19 cellular contexts compared by ENCODE assay signal in the genomic region with DNA sequence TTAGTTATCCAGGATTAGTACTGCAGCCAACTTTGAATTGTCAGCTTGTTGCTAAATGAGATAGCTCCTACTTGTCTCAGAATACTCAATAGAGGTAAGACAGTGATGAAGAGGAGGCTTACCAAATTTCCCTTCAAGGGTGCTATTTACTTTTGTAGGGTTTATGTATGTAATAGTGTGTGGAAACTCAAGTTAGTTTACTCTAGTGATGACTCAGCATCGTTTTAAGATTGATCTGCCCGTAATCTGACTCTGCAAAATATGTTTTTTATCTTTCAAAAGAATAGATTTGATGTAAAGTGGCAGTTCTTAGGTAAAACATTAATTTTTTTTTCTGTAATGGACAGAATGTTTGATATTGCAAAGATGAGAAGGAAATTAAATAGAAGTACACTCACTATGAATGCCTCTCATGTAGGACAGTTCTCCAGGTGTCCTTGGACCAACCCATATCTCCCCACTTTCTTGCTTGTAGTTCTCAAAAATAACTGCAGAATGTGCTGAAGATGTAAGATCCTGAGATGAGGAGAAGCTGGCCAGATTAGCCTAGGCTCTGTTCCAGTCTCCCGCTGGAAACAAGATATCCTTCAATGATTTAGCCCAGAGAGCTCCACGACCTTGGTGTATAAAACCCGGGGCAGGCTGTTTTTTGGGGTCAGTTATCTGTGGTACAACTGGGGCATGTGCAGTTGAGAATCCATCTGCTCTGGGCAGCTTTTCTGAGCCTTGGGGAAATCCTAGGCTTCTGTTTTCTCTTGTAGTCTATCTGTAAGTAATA. TPM values are rescaled to one million over a fixed set of nuclear protein-coding genes. Genes with fewer than 3 reads are reported as not detected.
A peak's percentile ranks its signal among the peaks of the same experiment; 100 is the strongest.
DNase-seq lines count a peak whose midpoint lies in the region; ATAC-seq and TF ChIP-seq lines count a peak whose summit lies in the region.
"Had no signal": no experiment of that assay in that cellular context is flagged by ENCODE, and none has a peak within 500 bp of the region (broad histone marks: within the 10 kb centered on the region; RNA-seq: fewer than 3 reads in every experiment).

No MANE protein-coding gene starts in this region.

- dilution Hi-C loops in IMR-90 (cut with HindIII; ENCODE audit: low sequenced_read_pairs, unreplicated experiment), result no loop called here

- peak overlapping the region; percentile 33; the same call in 1 of the 2 replicates for H3K18ac ChIP-seq in IMR-90 (ENCODE audit: low read depth, low read length)
- H3K18ac ChIP-seq in neuronal stem cell (ENCODE audit: low read length), result no peak overlapping the region

- H3K36me3 ChIP-seq in IMR-90 (ENCODE audit: control insufficient read depth, insufficient read depth, low read length), result no peaks in the 10 kb centered on the region
- H3K36me3 ChIP-seq in neuronal stem cell (replicated peaks in 1 of 2; ENCODE audit: control insufficient read depth in 2 of 2, insufficient read depth in 2 of 2, low read length in 2 of 2), result no peaks in the 10 kb centered on the region

- in situ Hi-C loops in G401 (cut with HindIII; ENCODE audit: low sequenced_read_pairs), result no loop called here
- in situ Hi-C loops in IMR-90 (cut with MboI; ENCODE audit: low sequenced_read_pairs), result no loop called here

- no peaks in the 10 kb centered on the region for H3K79me1 ChIP-seq in IMR-90 (ENCODE audit: low read depth in 1 of 2, low read length in 2 of 2)
- no peaks in the 10 kb centered on the region for H3K79me1 ChIP-seq in neuronal stem cell (ENCODE audit: low read depth, low read length)

- peak overlapping the region in 1 of 2 experiments; percentile 61; a peak in 1 of 4 replicates for H4K8ac ChIP-seq in IMR-90 (ENCODE audit: low read depth in 2 of 2, low read length in 2 of 2)
- no peak overlapping the region for H4K8ac ChIP-seq in neuronal stem cell (ENCODE audit: low read depth, low read length)

- no peak for TF ChIP-seq RAD21 in IMR-90 (IDR thresholded peaks at IDR 0.05; ENCODE audit: low read length)

- no peak overlapping the region for H2BK15ac ChIP-seq in IMR-90 (ENCODE audit: low read depth, low read length)
- H2BK15ac ChIP-seq in neuronal stem cell (ENCODE audit: low read length), result no peak overlapping the region

- intact Hi-C loops in IMR-90 (cut with micrococcal nuclease), result no loop called here

- H3K4ac ChIP-seq in IMR-90 (ENCODE audit: low read depth, low read length) (no peak overlapping the region), neuronal stem cell (ENCODE audit: low read length) (no peak overlapping the region)

- no peak overlapping the region for H3K4me2 ChIP-seq in IMR-90 (ENCODE audit: low read depth, low read length)
- no peak overlapping the region for H3K4me2 ChIP-seq in neuronal stem cell (ENCODE audit: insufficient read depth, low read length, poor library complexity, severe bottlenecking)

- no peak overlapping the region for H4K5ac ChIP-seq in IMR-90 (ENCODE audit: low read depth, low read length)

- no peak overlapping the region for H2BK5ac ChIP-seq in IMR-90 (ENCODE audit: low read depth, low read length, poor library complexity, severe bottlenecking)
- H2BK5ac ChIP-seq in neuronal stem cell (ENCODE audit: low read length), result no peak overlapping the region

- TF ChIP-seq POLR2A in IMR-90 (IDR thresholded peaks at IDR 0.05; ENCODE audit: low read depth, low read length), result no peak

- H2AFZ ChIP-seq in IMR-90 (replicated peaks; ENCODE audit: low read length, poor library complexity) (no peak overlapping the region), neuronal stem cell (ENCODE audit: low read length) (peak overlapping the region; percentile 2)

- H4K91ac ChIP-seq in IMR-90 (ENCODE audit: insufficient read depth, low read depth, low read length) (no peak overlapping the region), neuronal stem cell (ENCODE audit: low read depth, low read length, poor library complexity) (no peak overlapping the region)

- no peak overlapping the region for H2AK9ac ChIP-seq in IMR-90 (replicated peaks; ENCODE audit: low read depth, low read length, poor library complexity)

- no peak overlapping the region for H2BK12ac ChIP-seq in neuronal stem cell (ENCODE audit: low read length)

- H3K56ac ChIP-seq in IMR-90 (ENCODE audit: extremely low read depth, insufficient read depth, low read length), result no peak overlapping the region

- POLR2A ChIA-PET in IMR-90 (lab: Charles Lee; ENCODE audit: unreplicated experiment), result no interaction called here

- H3K4me3 ChIP-seq in IMR-90 (ENCODE audit: insufficient read depth, low read depth, low read length) (no peak overlapping the region), choroid plexus epithelial cell (ENCODE audit: low read depth, low read length) (no peak overlapping the region), neuronal stem cell (ENCODE audit: low read length in 2 of 2) (no peak overlapping the region)
- H3K4me3 ChIP-seq: SK-N-MC had no signal

- no peak overlapping the region for H3K27ac ChIP-seq in IMR-90 (ENCODE audit: insufficient read depth, low read length)
- no peak overlapping the region for H3K27ac ChIP-seq in neuronal stem cell (replicated peaks; ENCODE audit: low read length)
- H3K27ac ChIP-seq: SK-N-MC had no signal

- 100% methylated on average over 2 of the region's 5 CpGs; no CpG with 5 or more reads in 1 of the 2 experiments for WGBS in IMR-90 (ENCODE audit: extremely low coverage in 2 of 2, insufficient read length in 1 of 2), 2 experiments
- no CpG with 5 or more reads among the region's 5 CpGs for WGBS in neuronal stem cell (ENCODE audit: extremely low coverage in 2 of 2, insufficient read length in 2 of 2, insufficient replicate concordance in 1 of 2), 2 donors

- ATAC-seq in IMR-90 (ENCODE audit: low read depth), result no peak
- ATAC-seq in HG03097 (IDR thresholded peaks at IDR 0.05; ENCODE audit: low FRiP score, unreplicated experiment), result no peak
- ATAC-seq: Panc1 had no signal

- CTCF ChIA-PET in IMR-90 (lab: Yijun Ruan, JAX), result interaction anchor here (0.6 kb wide), 1 partner anchor 16 kb away, joined by 3 read pairs; no protein-coding TSS in a partner anchor

- H3K4me1 ChIP-seq in IMR-90 (ENCODE audit: control insufficient read depth, insufficient read depth, low read length) (peaks cover 3% of the 10 kb centered on the region), neuronal stem cell (ENCODE audit: control insufficient read depth in 2 of 2, insufficient read depth in 1 of 2, low read depth in 1 of 2, low read length in 2 of 2) (no peaks in the 10 kb centered on the region)
- H3K4me1 ChIP-seq: Caco-2 had no signal

- peaks cover 3% of the 10 kb centered on the region; the same call in 1 of the 2 replicates for H3K9me1 ChIP-seq in IMR-90 (ENCODE audit: insufficient read depth, low read length)

- no peak overlapping the region for H2BK20ac ChIP-seq in IMR-90 (ENCODE audit: low read depth, low read length)

- BruUV-seq in IMR-90 (replicated peaks; lab: Mats Ljungman, UMichigan), result no TSS peak

- H3K9ac ChIP-seq in IMR-90 (ENCODE audit: low read depth, low read length) (no peak overlapping the region), neuronal stem cell (ENCODE audit: low read depth, low read length, poor library complexity) (no peak overlapping the region)

- H3K14ac ChIP-seq in IMR-90 (replicated peaks; ENCODE audit: low read depth, low read length), result no peak overlapping the region
- H3K14ac ChIP-seq in neuronal stem cell (ENCODE audit: low read length), result no peak overlapping the region

- DNase-seq in G401 (ENCODE audit: low spot score) (peak; percentile 27), IMR-90 (no peak), choroid plexus epithelial cell (ENCODE audit: low read depth) (peak; percentile 9), neuronal stem cell (ENCODE audit: low spot score) (no peak), GM19240 (ENCODE audit: insufficient read length, low spot score) (no peak)
- no peak for DNase-seq in activated CD4-positive, alpha-beta T cell treated with anti-CD3 and anti-CD28 coated beads, Interleukin-2, amount 50 U/mL, for 4 hours
- DNase-seq: Caco-2; CD4-positive, CD25-positive, alpha-beta regulatory T cell; DMS153; HFFc6; NCI-H187 treated with DMSO at 0.1 percent for 48 hours; NCI-H2171; NCI-H748 treated with DMSO at 0.1 percent for 48 hours had no signal

- H2BK120ac ChIP-seq in IMR-90 (ENCODE audit: low read depth, low read length) (no peak overlapping the region), neuronal stem cell (ENCODE audit: low read depth, low read length) (no peak overlapping the region)

- H3K23ac ChIP-seq in IMR-90 (ENCODE audit: low read depth, low read length), result no peak overlapping the region
- no peak overlapping the region for H3K23ac ChIP-seq in neuronal stem cell (ENCODE audit: low read depth, low read length, poor library complexity)

- H3K27me3 ChIP-seq in IMR-90 (ENCODE audit: control insufficient read depth, insufficient read depth, low read length) (no peaks in the 10 kb centered on the region), neuronal stem cell (ENCODE audit: control insufficient read depth in 3 of 3, insufficient read depth in 3 of 3, low read depth in 1 of 3, low read length in 3 of 3) (no peaks in the 10 kb centered on the region)

- H4K20me1 ChIP-seq in IMR-90 (ENCODE audit: insufficient read depth, low read length), result no peaks in the 10 kb centered on the region

- no peak for TF ChIP-seq CTCF in IMR-90 (conservative IDR thresholded peaks at IDR 0.05; ENCODE audit: low read depth, low read length)
- no peak for TF ChIP-seq CTCF in choroid plexus epithelial cell (conservative IDR thresholded peaks at IDR 0.05; ENCODE audit: low read depth, low read length)

- H2AK5ac ChIP-seq in IMR-90 (ENCODE audit: low read depth, low read length) (no peak overlapping the region), neuronal stem cell (ENCODE audit: low read depth, low read length) (no peak overlapping the region)

- H3K9me3 ChIP-seq in IMR-90 (ENCODE audit: control insufficient read depth, insufficient read depth, low read length), result no peaks in the 10 kb centered on the region
- H3K9me3 ChIP-seq in neuronal stem cell (replicated peaks in 1 of 2; ENCODE audit: control insufficient read depth in 2 of 2, insufficient read depth in 1 of 2, low read depth in 1 of 2, low read length in 2 of 2), result no peaks in the 10 kb centered on the region
- H3K9me3 ChIP-seq: Caco-2 had no signal

TF ChIP-seq in IMR-90, 13 proteins besides CTCF, POLR2A, EP300 and RAD21:
- TF ChIP-seq FOS (IDR thresholded peaks at IDR 0.05; ENCODE audit: low read depth, low read length) (peak; percentile 35; the same call in 1 of the 2 replicates), NFE2L2 (IDR thresholded peaks at IDR 0.05; ENCODE audit: low read depth, low read length) (peak; percentile 36; the same call in 1 of the 2 replicates), MAFK (IDR thresholded peaks at IDR 0.05; ENCODE audit: low read depth, low read length) (peak; percentile 81), SMC3 (IDR thresholded peaks at IDR 0.05; ENCODE audit: low read depth, low read length) (no peak)
TF ChIP-seq in IMR-90: peak in this region for 3.

RNA-seq across cellular contexts. Expression of a gene that starts 24.4 kb away (rescaled TPM):
- not detected in 2 replicates for total RNA-seq in G401 (2014; rRNA removed; shearing (Covaris generic))
- not detected in 2 replicates for total RNA-seq in IMR-90 (2012; rRNA removed)
- polyA plus RNA-seq in IMR-90 (2012; rRNA removed), result not detected in 2 replicates
- polyA plus RNA-seq in IMR-90 (2012; cell fraction: cytosol; rRNA removed), result not detected in 2 replicates
- polyA plus RNA-seq in IMR-90 (2012; cell fraction: nucleus; rRNA removed; ENCODE audit: low replicate concordance), result not detected in 2 replicates
- polyA plus RNA-seq in neuronal stem cell (2013, experiment 1 of 2), result not detected
- not detected for polyA plus RNA-seq in neuronal stem cell (2013, experiment 2 of 2)
- total RNA-seq: Caco-2; CD4-positive, CD25-positive, alpha-beta regulatory T cell; HFFc6; HT-29; NCI-H460 had no signal
- polyA plus RNA-seq: CD4-positive, CD25-positive, alpha-beta regulatory T cell; IgD-negative memory B cell had no signal

Comparison
In these comparisons a context has a peak if more than half of its experiments do, and no peak if none do; other contexts are left out.
1. DNase-seq: peak in G401 (single experiment) and choroid plexus epithelial cell (single experiment); none in IMR-90 (single experiment), neuronal stem cell (single experiment), activated CD4-positive, alpha-beta T cell treated with anti-CD3 and anti-CD28 coated beads, Interleukin-2, amount 50 U/mL, for 4 hours (0 of 2) and GM19240 (single experiment).